20 cellular contexts compared by ENCODE assay signal in genomic region chr4:38694330-38694729, GRCh38.
"Had no signal": no experiment of that assay in that cellular context is flagged by ENCODE, and none has a peak within 500 bp of the region (broad histone marks: within the 10 kb centered on the region; RNA-seq: fewer than 3 reads in every experiment).

No MANE protein-coding gene starts in this region.

- H3K4me3 ChIP-seq: adrenal gland, cardiac muscle cell, esophagus muscularis mucosa, lung, right atrium auricular region, skin epidermis, testis, upper lobe of right lung had no signal

- H3K9me3 Mint-ChIP-seq: activated CD4-positive, alpha-beta T cell treated with anti-CD3 and anti-CD28 coated beads, Interleukin-2, amount 10 ng/mL, durations not matched to agents 7 days and 5 days; activated T-helper 1 cell treated with anti-CD3 and anti-CD28 coated beads, Interleukin-12 subunit alpha, Interleukin-12 subunit beta, Interleukin-2, Interleukin-4 antibody, amounts not matched to agents 30 ng/mL and 10 ng/mL and 1 ng/mL, durations not matched to agents 14 hours and 24 hours and 36 hours; nephron; stimulated activated naive CD8-positive, alpha-beta T cell treated with anti-CD3 and anti-CD28 coated beads, Interleukin-15, amount 100 ng/mL, for 72 hours had no signal

- H3K27ac Mint-ChIP-seq: activated CD4-positive, alpha-beta T cell treated with anti-CD3 and anti-CD28 coated beads, Interleukin-2, amount 10 ng/mL, durations not matched to agents 7 days and 5 days; activated T-helper 1 cell treated with anti-CD3 and anti-CD28 coated beads, Interleukin-12 subunit alpha, Interleukin-12 subunit beta, Interleukin-2, Interleukin-4 antibody, amounts not matched to agents 30 ng/mL and 10 ng/mL and 1 ng/mL, durations not matched to agents 14 hours and 24 hours and 36 hours; nephron had no signal

- H3K4me3 Mint-ChIP-seq: activated CD4-positive, alpha-beta T cell treated with anti-CD3 and anti-CD28 coated beads, Interleukin-2, amount 10 ng/mL, durations not matched to agents 7 days and 5 days; activated T-helper 1 cell treated with anti-CD3 and anti-CD28 coated beads, Interleukin-12 subunit alpha, Interleukin-12 subunit beta, Interleukin-2, Interleukin-4 antibody, amounts not matched to agents 30 ng/mL and 10 ng/mL and 1 ng/mL, durations not matched to agents 14 hours and 24 hours and 36 hours; nephron; stimulated activated naive CD8-positive, alpha-beta T cell treated with anti-CD3 and anti-CD28 coated beads, Interleukin-15, amount 100 ng/mL, for 72 hours had no signal

- H3K27ac ChIP-seq: adrenal gland, cardiac muscle cell, right atrium auricular region, skin epidermis, testis, upper lobe of right lung had no signal

- FAIRE-seq: colon, TTC549 had no signal

- H3K9me3 ChIP-seq: adrenal gland, esophagus muscularis mucosa, right atrium auricular region, testis, upper lobe of right lung had no signal

- H3K27me3 Mint-ChIP-seq: activated CD4-positive, alpha-beta T cell treated with anti-CD3 and anti-CD28 coated beads, Interleukin-2, amount 10 ng/mL, durations not matched to agents 7 days and 5 days; stimulated activated naive CD8-positive, alpha-beta T cell treated with anti-CD3 and anti-CD28 coated beads, Interleukin-15, amount 100 ng/mL, for 72 hours had no signal

- H3K27me3 ChIP-seq: adrenal gland, cardiac muscle cell, esophagus muscularis mucosa, right atrium auricular region, testis, upper lobe of right lung had no signal

- ATAC-seq: stimulated activated naive CD8-positive, alpha-beta T cell treated with anti-CD3 and anti-CD28 coated beads, Interleukin-15, amount 100 ng/mL, for 72 hours; upper lobe of right lung had no signal

- DNase-seq: activated CD4-positive, alpha-beta T cell treated with anti-CD3 and anti-CD28 coated beads, Interleukin-2, amount 10 ng/mL, durations not matched to agents 7 days and 5 days; activated naive CD4-positive, alpha-beta T cell; adrenal gland; islet precursor cell; nucleus accumbens; stimulated activated CD4-positive, alpha-beta T cell treated with anti-CD3 and anti-CD28 coated beads, Interleukin-15, amount 100 ng/mL, for 24 hours; stimulated activated CD4-positive, alpha-beta T cell treated with anti-CD3 and anti-CD28 coated beads, Interleukin-4, amount 100 ng/mL, for 24 hours; stimulated activated naive CD8-positive, alpha-beta T cell treated with anti-CD3 and anti-CD28 coated beads, Interleukin-15, amount 100 ng/mL, for 72 hours; T-helper 2 cell; testis; upper lobe of right lung had no signal

- H3K4me1 Mint-ChIP-seq: activated CD4-positive, alpha-beta T cell treated with anti-CD3 and anti-CD28 coated beads, Interleukin-2, amount 10 ng/mL, durations not matched to agents 7 days and 5 days had no signal
